ENCODE assay signal across 15 cellular contexts in the genomic region with DNA sequence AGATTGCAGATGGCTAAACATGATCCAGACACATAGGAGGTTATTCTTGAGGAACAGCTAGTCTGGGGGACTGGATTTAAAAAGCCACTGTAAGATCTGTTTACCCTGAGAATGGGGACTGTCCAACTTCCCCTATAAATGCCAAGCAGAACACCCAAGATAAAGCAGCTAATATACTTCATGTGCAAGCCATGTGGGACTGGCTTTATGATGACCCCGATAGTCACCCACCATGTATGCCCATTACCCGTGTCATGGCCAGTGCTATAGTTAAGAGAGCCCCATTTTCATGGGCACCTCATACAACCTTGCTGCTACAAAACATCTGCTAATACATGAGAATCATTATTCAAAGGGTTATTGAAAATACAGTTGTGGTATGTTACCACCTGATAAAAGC. TPM values are rescaled to one million over a fixed set of nuclear protein-coding genes. Genes with fewer than 3 reads are reported as not detected.
DNase-seq lines count a peak whose midpoint lies in the region; ATAC-seq and TF ChIP-seq lines count a peak whose summit lies in the region.
"Had no signal": no experiment of that assay in that cellular context is flagged by ENCODE, and none has a peak within 500 bp of the region (broad histone marks: within the 10 kb centered on the region; RNA-seq: fewer than 3 reads in every experiment).

No MANE protein-coding gene starts in this region.

- no peak overlapping the region for H2AFZ ChIP-seq in mammary epithelial cell (ENCODE audit: low read depth, low read length)

- H3K27ac Mint-ChIP-seq in MCF 10A (ENCODE audit: low read depth, unreplicated experiment): peak overlapping the region; percentile 23
- peak overlapping the region; percentile 95 for H3K27ac Mint-ChIP-seq in T-helper 17 cell
- peak overlapping the region; percentile 94 for H3K27ac Mint-ChIP-seq in memory B cell
- peak overlapping the region; percentile 87 for H3K27ac Mint-ChIP-seq in stimulated activated naive B cell treated with anti-CD40 and anti-IgM and Interleukin-4, amounts not matched to agents 10 μg/mL and 1 μg/mL and 100 μg/mL, for 72 hours

- no peak overlapping the region for H3K4me3 Mint-ChIP-seq in MCF 10A (ENCODE audit: unreplicated experiment)
- peak overlapping the region; percentile 84 for H3K4me3 Mint-ChIP-seq in T-helper 17 cell
- H3K4me3 Mint-ChIP-seq in memory B cell: no peak overlapping the region
- H3K4me3 Mint-ChIP-seq in stimulated activated naive B cell treated with anti-CD40 and anti-IgM and Interleukin-4, amounts not matched to agents 10 μg/mL and 1 μg/mL and 100 μg/mL, for 72 hours: no peak overlapping the region

- no peaks in the 10 kb centered on the region for H3K27me3 Mint-ChIP-seq in MCF 10A (ENCODE audit: insufficient read depth, unreplicated experiment)
- H3K27me3 Mint-ChIP-seq in T-helper 17 cell: no peaks in the 10 kb centered on the region
- H3K27me3 Mint-ChIP-seq in memory B cell: no peaks in the 10 kb centered on the region
- H3K27me3 Mint-ChIP-seq in stimulated activated naive B cell treated with anti-CD40 and anti-IgM and Interleukin-4, amounts not matched to agents 10 μg/mL and 1 μg/mL and 100 μg/mL, for 72 hours: no peaks in the 10 kb centered on the region

- dilution Hi-C loops in mammary epithelial cell (cut with HindIII; ENCODE audit: low sequenced_read_pairs): loop anchor here (10.0 kb wide), 1 partner anchor 502 kb away; no protein-coding TSS in a partner anchor

- H3K27me3 ChIP-seq in mammary epithelial cell (ENCODE audit: insufficient read depth, low read length): no peaks in the 10 kb centered on the region
- no peaks in the 10 kb centered on the region for H3K27me3 ChIP-seq in effector memory CD4-positive, alpha-beta T cell (replicated peaks; ENCODE audit: control insufficient read depth, insufficient read depth, low read length, poor library complexity, severe bottlenecking)
- H3K27me3 ChIP-seq: BLaER1 treated with 17β-estradiol and CSF1 and Interleukin-3, amounts not matched to agents 10 nM and 100 nM had no signal

- no peak overlapping the region for H3K4me2 ChIP-seq in mammary epithelial cell (ENCODE audit: insufficient read depth, low read depth, low read length)

- in situ Hi-C loops in mammary epithelial cell (cut with MboI; ENCODE audit: low sequenced_read_pairs in 2 of 2): loop anchor here in 1 of 2 donors (10.0 kb wide), 1 partner anchor 542 kb away; no protein-coding TSS in a partner anchor

- no peak for DNase-seq in MCF 10A (ENCODE audit: unreplicated experiment)
- no peak for DNase-seq in mammary epithelial cell
- no peak for DNase-seq in T-helper 17 cell
- DNase-seq in memory B cell (ENCODE audit: low spot score in 2 of 2): peak in 1 of 2 donors; percentile 30
- DNase-seq in stimulated activated naive B cell treated with anti-CD40 and anti-IgM and Interleukin-4, amounts not matched to agents 10 μg/mL and 1 μg/mL and 100 μg/mL, for 72 hours: no peak
- DNase-seq in effector memory CD4-positive, alpha-beta T cell: no peak
- no peak for DNase-seq in stimulated activated CD4-positive, alpha-beta T cell treated with anti-CD3 and anti-CD28 coated beads, Interleukin-2, amount 100 ng/mL, for 48 hours
- DNase-seq: COR-L47, KBM-7, NCI-H1436, NCI-H2029 treated with DMSO at 0.1 percent for 48 hours, NCI-H510A, NCI-H82 had no signal

- H3K9ac ChIP-seq in mammary epithelial cell (ENCODE audit: insufficient read depth, low read length): no peak overlapping the region
- H3K9ac ChIP-seq: BLaER1 treated with 17β-estradiol and CSF1 and Interleukin-3, amounts not matched to agents 10 nM and 100 nM had no signal

- POLR2A ChIA-PET in MCF 10A (lab: Yijun Ruan, JAX): interaction anchor here (0.6 to 2.7 kb wide), 3 partner anchors 13 to 802 kb away, joined by 3 to 31 read pairs (median 3); no protein-coding TSS in a partner anchor

- 95% methylated on average over 2 of the region's 2 CpGs for WGBS in mammary epithelial cell (ENCODE audit: low coverage, missing lambda C conversion rate)

- no peaks in the 10 kb centered on the region for H3K79me2 ChIP-seq in mammary epithelial cell (ENCODE audit: insufficient read depth, low read length)

- intact Hi-C loops in MCF 10A (cut with micrococcal nuclease) (loop anchor here (10.0 kb wide), 1 partner anchor 1172 kb away; no protein-coding TSS in a partner anchor), mammary epithelial cell (cut with micrococcal nuclease) (loop anchor here (10.0 kb wide), 2 partner anchors 1012 to 1562 kb away; no protein-coding TSS in a partner anchor)

- H3K9me3 Mint-ChIP-seq in MCF 10A (ENCODE audit: unreplicated experiment) (no peaks in the 10 kb centered on the region), memory B cell (no peaks in the 10 kb centered on the region)
- peaks cover 0 to 2% of the 10 kb centered on the region in 2 donors for H3K9me3 Mint-ChIP-seq in stimulated activated naive B cell treated with anti-CD40 and anti-IgM and Interleukin-4, amounts not matched to agents 10 μg/mL and 1 μg/mL and 100 μg/mL, for 72 hours

- H3K4me1 Mint-ChIP-seq in MCF 10A (ENCODE audit: insufficient read depth, unreplicated experiment) (peaks cover 25% of the 10 kb centered on the region), T-helper 17 cell (peaks cover 29% of the 10 kb centered on the region), memory B cell (peaks cover 26% of the 10 kb centered on the region)
- peaks cover 39 to 63% of the 10 kb centered on the region in 2 donors for H3K4me1 Mint-ChIP-seq in stimulated activated naive B cell treated with anti-CD40 and anti-IgM and Interleukin-4, amounts not matched to agents 10 μg/mL and 1 μg/mL and 100 μg/mL, for 72 hours

- TF ChIP-seq CTCF in MCF 10A (IDR thresholded peaks at IDR 0.05; ENCODE audit: unreplicated experiment): no peak
- TF ChIP-seq CTCF in mammary epithelial cell (conservative IDR thresholded peaks at IDR 0.05 in 1 of 2, IDR thresholded peaks at IDR 0.05 in 1 of 2; ENCODE audit: extremely low read depth in 1 of 2, insufficient read depth in 1 of 2, low read depth in 1 of 2, low read length in 2 of 2): no peak

- no peak overlapping the region for H3K27ac ChIP-seq in mammary epithelial cell (ENCODE audit: insufficient read depth, low read depth, low read length)
- H3K27ac ChIP-seq in effector memory CD4-positive, alpha-beta T cell (ENCODE audit: insufficient read depth, low read length, poor library complexity, severe bottlenecking): no peak overlapping the region
- H3K27ac ChIP-seq: BLaER1 treated with 17β-estradiol and CSF1 and Interleukin-3, amounts not matched to agents 10 nM and 100 nM had no signal

- ATAC-seq in T-helper 17 cell (peak; percentile 11), memory B cell (ENCODE audit: low read depth) (peak; percentile 10), HG03097 (IDR thresholded peaks at IDR 0.05; ENCODE audit: low FRiP score, unreplicated experiment) (no peak)
- no peak for ATAC-seq in stimulated activated naive B cell treated with anti-CD40 and anti-IgM and Interleukin-4, amounts not matched to agents 10 μg/mL and 1 μg/mL and 100 μg/mL, for 72 hours (replicated peaks)

- H3K36me3 Mint-ChIP-seq in MCF 10A (ENCODE audit: insufficient read depth, unreplicated experiment): peaks cover 45% of the 10 kb centered on the region
- peaks cover 13% of the 10 kb centered on the region for H3K36me3 Mint-ChIP-seq in T-helper 17 cell (ENCODE audit: low read depth)
- peaks cover 18% of the 10 kb centered on the region for H3K36me3 Mint-ChIP-seq in memory B cell
- H3K36me3 Mint-ChIP-seq in stimulated activated naive B cell treated with anti-CD40 and anti-IgM and Interleukin-4, amounts not matched to agents 10 μg/mL and 1 μg/mL and 100 μg/mL, for 72 hours: peaks cover 35 to 50% of the 10 kb centered on the region in 2 donors

- CTCF ChIA-PET in MCF 10A (lab: Yijun Ruan, JAX): interaction anchor here (0.6 to 9.4 kb wide), 5 partner anchors 13 to 1475 kb away, joined by 3 to 413 read pairs (median 80); no protein-coding TSS in a partner anchor
- CTCF ChIA-PET in mammary epithelial cell (lab: Charles Lee; ENCODE audit: low non-redundant PET): no interaction called here

- peaks cover 7% of the 10 kb centered on the region for H3K36me3 ChIP-seq in mammary epithelial cell (ENCODE audit: insufficient read depth, low read length)
- H3K36me3 ChIP-seq in effector memory CD4-positive, alpha-beta T cell (ENCODE audit: control insufficient read depth, insufficient read depth, low read length): peaks cover 39% of the 10 kb centered on the region

- no peaks in the 10 kb centered on the region for H3K9me3 ChIP-seq in mammary epithelial cell (replicated peaks; ENCODE audit: insufficient read depth, low read length)
- no peaks in the 10 kb centered on the region for H3K9me3 ChIP-seq in T-helper 17 cell (ENCODE audit: control insufficient read depth, low read length, poor library complexity, severe bottlenecking)
- H3K9me3 ChIP-seq in effector memory CD4-positive, alpha-beta T cell (ENCODE audit: control insufficient read depth, low read length): no peaks in the 10 kb centered on the region

- no peaks in the 10 kb centered on the region for H4K20me1 ChIP-seq in mammary epithelial cell (ENCODE audit: insufficient read depth, low read length)

- H3K4me1 ChIP-seq in mammary epithelial cell (ENCODE audit: insufficient read depth, low read length): peaks cover 5% of the 10 kb centered on the region
- no peaks in the 10 kb centered on the region for H3K4me1 ChIP-seq in effector memory CD4-positive, alpha-beta T cell (ENCODE audit: control insufficient read depth, insufficient read depth, low read length, poor library complexity, severe bottlenecking)

- no peak overlapping the region for H3K4me3 ChIP-seq in mammary epithelial cell (replicated peaks in 1 of 3; ENCODE audit: insufficient read depth in 1 of 3, low read depth in 2 of 3, low read length in 3 of 3)
- H3K4me3 ChIP-seq in effector memory CD4-positive, alpha-beta T cell (ENCODE audit: insufficient read depth, low read depth, low read length, poor library complexity, severe bottlenecking): no peak overlapping the region
- H3K4me3 ChIP-seq: BLaER1 treated with 17β-estradiol and CSF1 and Interleukin-3, amounts not matched to agents 10 nM and 100 nM had no signal

- BruUV-seq in MCF 10A (replicated peaks; lab: Mats Ljungman, UMichigan) (no TSS peak), mammary epithelial cell (replicated peaks; lab: Mats Ljungman, UMichigan) (no TSS peak)

RNA-seq across cellular contexts. Expression of gene YPEL5, which starts 16.0 kb away (rescaled TPM):
- total RNA-seq in MCF 10A (2022): 62.5 and 80.6 TPM in 2 replicates
- 100 to 1,000 TPM in 1 of 2 donors, 10 to 100 TPM in 1; 62.9 to 109 TPM for total RNA-seq in mammary epithelial cell
- polyA plus RNA-seq in mammary epithelial cell: 30.4 TPM
- 35.3 TPM for polyA minus RNA-seq in mammary epithelial cell
- total RNA-seq in T-helper 17 cell: 100 to 1,000 TPM; 614 to 922 TPM

Comparison
In these comparisons a context has a peak if more than half of its experiments do, and no peak if none do; other contexts are left out.
1. H3K27ac Mint-ChIP-seq: peak in every context shown above with its lines; median percentile 95 in T-helper 17 cell; 94 in memory B cell; 87 in stimulated activated naive B cell treated with anti-CD40 and anti-IgM and Interleukin-4, amounts not matched to agents 10 μg/mL and 1 μg/mL and 100 μg/mL, for 72 hours; 23 in MCF 10A.
2. ATAC-seq: peak in T-helper 17 cell (single experiment) and memory B cell (single experiment); none in stimulated activated naive B cell treated with anti-CD40 and anti-IgM and Interleukin-4, amounts not matched to agents 10 μg/mL and 1 μg/mL and 100 μg/mL, for 72 hours (0 of 2) and HG03097 (single experiment).